In genomic region chr12:28811457-28811856, GRCh38 we compare ENCODE assay signal across 28 cellular contexts.
"Had no signal": no experiment of that assay in that cellular context is flagged by ENCODE, and none has a peak within 500 bp of the region (broad histone marks: within the 10 kb centered on the region; RNA-seq: fewer than 3 reads in every experiment).

No MANE protein-coding gene starts in this region.

- H3K27ac ChIP-seq: colonic mucosa, epithelial cell of prostate, esophagus squamous epithelium, gastrocnemius medialis, hepatocyte, left lung, lower lobe of right lung had no signal

- H3K79me2 ChIP-seq: hepatocyte had no signal

- H2AFZ ChIP-seq: hepatocyte had no signal

- ATAC-seq: effector memory CD8-positive, alpha-beta T cell; esophagus mucosa; gastrocnemius medialis; left colon; left lung; left ventricle myocardium superior; lower lobe of right lung; mucosa of descending colon; naive thymus-derived CD8-positive, alpha-beta T cell had no signal

- H3K4me3 ChIP-seq: colonic mucosa, esophagus squamous epithelium, gastrocnemius medialis, hepatocyte, left lung, lower lobe of right lung, mucosa of descending colon had no signal

- H3K4me1 ChIP-seq: colonic mucosa, esophagus squamous epithelium, gastrocnemius medialis, left lung, lower lobe of right lung had no signal

- H3K4me2 ChIP-seq: hepatocyte had no signal

- H3K36me3 ChIP-seq: colonic mucosa, esophagus squamous epithelium, gastrocnemius medialis, left lung, lower lobe of right lung had no signal

- H3K9me3 ChIP-seq: colonic mucosa, esophagus squamous epithelium, gastrocnemius medialis, left lung, lower lobe of right lung, mucosa of descending colon had no signal

- H3K27me3 ChIP-seq: colonic mucosa, esophagus squamous epithelium, gastrocnemius medialis, hepatocyte, left lung had no signal

- DNase-seq: colonic mucosa; cortex of kidney; effector CD8-positive, alpha-beta T cell; effector memory CD8-positive, alpha-beta T cell; endodermal cell; erythroblast; esophagus squamous epithelium; foreskin fibroblast; foreskin melanocyte; gastrocnemius medialis; glutamatergic neuron; head of caudate nucleus; hypothalamus; immature natural killer cell; islet precursor cell; kidney; kidney glomerular epithelial cell; left colon; left lung; left ventricle myocardium superior; lower lobe of right lung; mesenchymal stem cell; mucosa of descending colon; naive B cell; naive thymus-derived CD8-positive, alpha-beta T cell had no signal
